ENCODE assay signal across 1 cellular context in the genomic region with DNA sequence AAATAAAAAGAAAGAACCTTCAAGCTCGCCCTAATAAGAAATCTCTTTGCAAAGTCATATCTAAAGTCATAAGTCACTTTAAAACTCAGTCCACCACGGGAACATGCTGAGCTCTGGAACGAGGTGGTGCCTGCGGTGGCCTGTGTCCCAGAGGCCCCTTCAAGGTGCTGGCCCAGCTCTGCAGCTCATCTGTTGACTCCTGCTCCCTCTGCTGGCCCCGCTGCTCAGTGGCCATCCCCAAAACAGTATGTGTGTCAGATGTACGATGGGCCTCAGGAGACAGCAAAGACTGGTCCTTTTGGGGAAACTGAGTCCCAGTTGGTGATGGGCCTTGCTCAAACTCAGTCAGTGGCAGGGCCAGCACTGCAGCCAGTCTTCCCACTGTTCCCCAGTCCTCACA.
TF ChIP-seq lines count a peak whose summit lies in the region.

No MANE protein-coding gene starts in this region.

TF ChIP-seq in GM23338, 12 proteins besides CTCF, POLR2A, EP300 and RAD21 (continued from another document):
- TF ChIP-seq NANOG (IDR thresholded peaks at IDR 0.05; ENCODE audit: borderline replicate concordance): no peak
